In genomic region chr5:152309926-152310450, GRCh38 we compare ENCODE assay signal across 17 cellular contexts.
"Had no signal": no experiment of that assay in that cellular context is flagged by ENCODE, and none has a peak within 500 bp of the region (broad histone marks: within the 10 kb centered on the region; RNA-seq: fewer than 3 reads in every experiment).

No MANE protein-coding gene starts in this region.

- ATAC-seq: left colon; left ventricle myocardium superior; naive thymus-derived CD4-positive, alpha-beta T cell; stimulated activated naive CD8-positive, alpha-beta T cell treated with anti-CD3 and anti-CD28 coated beads, Interleukin-15, Interleukin-2, amounts not matched to agents 100 U/mL and 50 U/mL, for 24 hours had no signal

- H3K9me3 ChIP-seq: sigmoid colon, suprapubic skin, thyroid gland, upper lobe of left lung, vagina had no signal

- H3K27ac ChIP-seq: sigmoid colon, skin epidermis, suprapubic skin, thyroid gland, upper lobe of left lung, vagina had no signal

- H3K27me3 ChIP-seq: sigmoid colon, suprapubic skin, thyroid gland, upper lobe of left lung, vagina had no signal

- H3K4me1 ChIP-seq: sigmoid colon, suprapubic skin, vagina had no signal

- H3K4me3 ChIP-seq: lung, sigmoid colon, skin epidermis, suprapubic skin, thyroid gland, upper lobe of left lung, vagina had no signal

- H3K36me3 ChIP-seq: sigmoid colon, suprapubic skin, thyroid gland, upper lobe of left lung, vagina had no signal

- DNase-seq: erythroblast; foreskin melanocyte; head of caudate nucleus; hippocampal formation; left colon; left ventricle myocardium superior; naive thymus-derived CD4-positive, alpha-beta T cell; nephron progenitor cell; posterior cingulate gyrus; sigmoid colon; stimulated activated naive CD8-positive, alpha-beta T cell treated with anti-CD3 and anti-CD28 coated beads, Interleukin-15, Interleukin-2, amounts not matched to agents 100 U/mL and 50 U/mL, for 24 hours; upper lobe of left lung had no signal
